ENCODE assay signal across 19 cellular contexts in the genomic region with DNA sequence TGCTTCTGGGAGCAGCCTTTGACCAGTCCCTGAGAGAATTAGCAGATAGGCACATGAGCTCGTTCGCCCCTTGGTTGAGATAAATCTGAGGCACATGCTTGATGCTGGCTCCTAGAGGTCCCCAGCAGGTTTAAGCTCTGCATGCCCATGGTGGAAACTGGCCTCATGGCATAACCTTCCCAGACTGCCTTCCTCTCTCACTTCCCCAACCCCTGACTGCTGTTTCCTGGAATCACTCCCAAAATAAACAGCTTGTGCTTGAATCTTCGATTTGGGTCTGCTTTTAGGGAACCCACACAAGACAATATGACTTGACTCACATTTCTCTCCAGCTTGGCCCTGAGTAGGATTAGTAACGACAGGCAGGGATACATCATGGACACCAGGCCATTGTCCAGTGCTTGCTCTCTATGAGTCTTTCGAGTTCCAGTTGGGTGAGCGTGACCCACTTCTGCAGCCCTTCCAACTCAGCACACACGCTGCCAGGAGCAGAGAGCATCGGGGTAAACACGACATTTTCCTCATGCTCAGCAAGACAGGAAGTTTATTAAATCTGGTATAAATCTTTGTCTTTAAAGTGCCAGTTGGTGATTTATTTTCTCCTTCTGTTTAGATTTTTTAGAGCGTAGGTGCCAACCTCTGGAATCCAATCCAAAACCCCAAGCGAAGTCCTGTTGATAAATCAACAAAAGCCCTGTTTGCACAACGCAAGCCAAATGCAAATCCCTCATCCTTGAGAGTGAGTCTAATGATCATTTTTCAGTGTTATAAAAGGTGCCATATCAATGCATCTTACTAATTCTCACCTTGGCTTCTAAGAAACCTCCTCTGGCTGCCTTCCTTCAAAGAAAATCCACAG.
DNase-seq lines count a peak whose midpoint lies in the region; FAIRE-seq and TF ChIP-seq lines count a peak whose summit lies in the region.
"Had no signal": no experiment of that assay in that cellular context is flagged by ENCODE, and none has a peak within 500 bp of the region (broad histone marks: within the 10 kb centered on the region; RNA-seq: fewer than 3 reads in every experiment).

No MANE protein-coding gene starts in this region.

- DNase-seq in NCI-H1417 (lab: John Stamatoyannopoulos, UW) (peak in 2 of 3 experiments; percentile 7 to 64), NCI-H1417 treated with DMSO at 0.1 percent for 48 hours (lab: John Stamatoyannopoulos, UW) (no peak), NCI-H510A treated with DMSO at 0.1 percent for 48 hours (lab: John Stamatoyannopoulos, UW) (peak; percentile 72), putamen (ENCODE audit: low spot score) (peak; percentile 21), ureter (ENCODE audit: low spot score) (no peak), tibial artery (no peak), NCI-H524 treated with DMSO at 0.1 percent for 48 hours (lab: John Stamatoyannopoulos, UW) (no peak)
- DNase-seq: activated CD4-positive, alpha-beta T cell treated with anti-CD3 and anti-CD28 coated beads, Interleukin-2, amount 50 U/mL, for 4 hours; CD8-positive, alpha-beta T cell; endodermal cell; Kasumi-1; left colon; NCI-H446; T-helper 9 cell had no signal

- intact Hi-C loops in tibial artery (cut with DNase I; ENCODE audit: low total_unique reads): no loop called here

- H3K4me1 ChIP-seq in tibial artery: peaks cover 0 to 4% (median 0%) of the 10 kb centered on the region in 4 donors

- no peaks in the 10 kb centered on the region for H3K36me3 ChIP-seq in tibial artery

- FAIRE-seq in islet of Langerhans (lab: Jason Lieb, UNC): peak; percentile 74
- FAIRE-seq: GM18507 had no signal

- TF ChIP-seq CTCF in tibial artery (IDR thresholded peaks at IDR 0.05): no peak

- no peak overlapping the region for H3K4me3 ChIP-seq in tibial artery
- H3K4me3 ChIP-seq: GM23338 had no signal

- no peaks in the 10 kb centered on the region for H3K27me3 ChIP-seq in tibial artery

- H3K9me3 ChIP-seq in tibial artery: no peaks in the 10 kb centered on the region

- H3K27ac ChIP-seq in tibial artery: no peak overlapping the region
- H3K27ac ChIP-seq: 22Rv1, RWPE1 had no signal

Comparison
In these comparisons a context has a peak if more than half of its experiments do, and no peak if none do; other contexts are left out.
1. DNase-seq: peak in NCI-H1417 (2 of 3), NCI-H510A treated with DMSO at 0.1 percent for 48 hours (single experiment) and putamen (single experiment); none in NCI-H1417 treated with DMSO at 0.1 percent for 48 hours (single experiment), ureter (single experiment), tibial artery (0 of 2) and NCI-H524 treated with DMSO at 0.1 percent for 48 hours (single experiment).